10 cellular contexts compared by ENCODE assay signal in genomic region chr2:69933839-69934613, GRCh38. TPM values are rescaled to one million over a fixed set of nuclear protein-coding genes. Genes with fewer than 3 reads are reported as not detected.
DNase-seq lines count a peak whose midpoint lies in the region; ATAC-seq, FAIRE-seq and TF ChIP-seq lines count a peak whose summit lies in the region.
"Had no signal": no experiment of that assay in that cellular context is flagged by ENCODE, and none has a peak within 500 bp of the region (broad histone marks: within the 10 kb centered on the region; RNA-seq: fewer than 3 reads in every experiment).

No MANE protein-coding gene starts in this region.

- peaks cover 9 to 100% (median 34%) of the 10 kb centered on the region in 10 experiments for H3K4me1 ChIP-seq in BLaER1 treated with 17β-estradiol and CSF1 and Interleukin-3, amounts not matched to agents 10 nM and 100 nM
- H3K4me1 ChIP-seq in mucosa of descending colon (ENCODE audit: low read depth), result peaks cover 7% of the 10 kb centered on the region
- no peaks in the 10 kb centered on the region for H3K4me1 ChIP-seq in A673 (ENCODE audit: insufficient read depth, low read length, poor library complexity, severe bottlenecking)
- H3K4me1 ChIP-seq in sigmoid colon, result no peaks in the 10 kb centered on the region

- no peak for TF ChIP-seq EP300 in sigmoid colon (IDR thresholded peaks at IDR 0.05)

- ATAC-seq in mucosa of descending colon (peak; percentile 82), GM21447 (IDR thresholded peaks at IDR 0.05; ENCODE audit: unreplicated experiment) (no peak), HG02981 (IDR thresholded peaks at IDR 0.05; ENCODE audit: unreplicated experiment) (no peak)

- no peaks in the 10 kb centered on the region for H3K9me3 ChIP-seq in BLaER1 treated with 17β-estradiol and CSF1 and Interleukin-3, amounts not matched to agents 10 nM and 100 nM (replicated peaks in 1 of 11)
- H3K9me3 ChIP-seq in MG63, result no peaks in the 10 kb centered on the region
- no peaks in the 10 kb centered on the region for H3K9me3 ChIP-seq in mucosa of descending colon
- H3K9me3 ChIP-seq in A673 (ENCODE audit: low read depth, low read length, poor library complexity, severe bottlenecking), result no peaks in the 10 kb centered on the region
- no peaks in the 10 kb centered on the region for H3K9me3 ChIP-seq in sigmoid colon

- H4K20me1 ChIP-seq in BLaER1 treated with 17β-estradiol and CSF1 and Interleukin-3, amounts not matched to agents 10 nM and 100 nM, result peaks cover 0 to 100% (median 0%) of the 10 kb centered on the region in 11 experiments; a peak in 6 of 22 replicates

- no peaks in the 10 kb centered on the region for H3K27me3 ChIP-seq in BLaER1 treated with 17β-estradiol and CSF1 and Interleukin-3, amounts not matched to agents 10 nM and 100 nM
- no peaks in the 10 kb centered on the region for H3K27me3 ChIP-seq in MG63
- H3K27me3 ChIP-seq in bronchial epithelial cell (ENCODE audit: control insufficient read depth, insufficient read depth, low read length), result no peaks in the 10 kb centered on the region
- no peaks in the 10 kb centered on the region for H3K27me3 ChIP-seq in A673 (replicated peaks; ENCODE audit: insufficient read depth, low read depth, low read length, poor library complexity)
- H3K27me3 ChIP-seq in sigmoid colon, result no peaks in the 10 kb centered on the region

- no peak for TF ChIP-seq POLR2A in sigmoid colon (IDR thresholded peaks at IDR 0.05)

- POLR2A ChIA-PET in A673 (lab: Charles Lee; ENCODE audit: low non-redundant PET), result no interaction called here

- WGBS in sigmoid colon, 2 donors, result 63 to 68% methylated on average over 4 of the region's 4 CpGs

- peaks cover 16 to 100% (median 39%) of the 10 kb centered on the region in 11 experiments; a peak in 20 of 22 replicates for H3K36me3 ChIP-seq in BLaER1 treated with 17β-estradiol and CSF1 and Interleukin-3, amounts not matched to agents 10 nM and 100 nM
- H3K36me3 ChIP-seq in MG63 (peaks cover 24% of the 10 kb centered on the region), bronchial epithelial cell (ENCODE audit: control insufficient read depth, insufficient read depth, low read length) (peaks cover 36% of the 10 kb centered on the region), mucosa of descending colon (ENCODE audit: low read depth) (peaks cover 18% of the 10 kb centered on the region), A673 (ENCODE audit: insufficient read depth, low read length, poor library complexity, severe bottlenecking) (no peaks in the 10 kb centered on the region), sigmoid colon (peaks cover 16 to 50% (median 35%) of the 10 kb centered on the region in 4 donors)

- H3K27ac ChIP-seq in BLaER1 treated with 17β-estradiol and CSF1 and Interleukin-3, amounts not matched to agents 10 nM and 100 nM, result peak overlapping the region in 7 of 11 experiments; percentile 19 to 78 (median 61); a peak in 14 of 22 replicates
- H3K27ac ChIP-seq in A673 (ENCODE audit: low read depth, low read length, poor library complexity, severe bottlenecking) (no peak overlapping the region), sigmoid colon (peak overlapping the region in 2 of 4 donors; percentile 4 to 22)

- intact Hi-C loops in mucosa of descending colon (cut with DNase I, micrococcal nuclease) (no loop called here), A673 (cut with micrococcal nuclease; ENCODE audit: unreplicated experiment) (no loop called here), sigmoid colon (cut with DNase I) (no loop called here)

- TF ChIP-seq CTCF in bronchial epithelial cell (IDR thresholded peaks at IDR 0.05; ENCODE audit: insufficient read depth, low read length, severe bottlenecking) (no peak), mucosa of descending colon (IDR thresholded peaks at IDR 0.05) (no peak), A673 (conservative IDR thresholded peaks at IDR 0.05; ENCODE audit: low read depth, low read length) (no peak), sigmoid colon (IDR thresholded peaks at IDR 0.05) (no peak)

- FAIRE-seq in bronchial epithelial cell (lab: Jason Lieb, UNC), result no peak

- H3K4me2 ChIP-seq in BLaER1 treated with 17β-estradiol and CSF1 and Interleukin-3, amounts not matched to agents 10 nM and 100 nM, result peak overlapping the region; percentile 8 to 93 (median 78); a peak in 18 of 22 replicates

- no TSS peak for BruUV-seq in A673 (replicated peaks; lab: Mats Ljungman, UMichigan)

- peak overlapping the region in 2 of 10 experiments; percentile 12 to 31; a peak in 2 of 20 replicates for H3K4me3 ChIP-seq in BLaER1 treated with 17β-estradiol and CSF1 and Interleukin-3, amounts not matched to agents 10 nM and 100 nM
- H3K4me3 ChIP-seq in MG63 (no peak overlapping the region), bronchial epithelial cell (ENCODE audit: low read depth, low read length) (no peak overlapping the region), mucosa of descending colon (no peak overlapping the region), A673 (ENCODE audit: low read depth, low read length, poor library complexity, severe bottlenecking) (no peak overlapping the region), sigmoid colon (no peak overlapping the region)

- H3K9ac ChIP-seq in BLaER1 treated with 17β-estradiol and CSF1 and Interleukin-3, amounts not matched to agents 10 nM and 100 nM, result peak overlapping the region in 6 of 11 experiments; percentile 16 to 67 (median 48); a peak in 9 of 22 replicates

- CTCF ChIA-PET in A673 (lab: Charles Lee), result no interaction called here

- peak; percentile 53 for DNase-seq in MG63
- peak; percentile 97 for DNase-seq in bronchial epithelial cell (ENCODE audit: low read depth)
- no peak for DNase-seq in mucosa of descending colon
- no peak for DNase-seq in A673 (ENCODE audit: low spot score)
- no peak for DNase-seq in sigmoid colon
- DNase-seq: activated B cell treated with CpG ODN at 0.5 μM for 24 hours, nephron progenitor cell had no signal

RNA-seq across cellular contexts. Expression of gene MXD1, which starts 19.1 kb away (rescaled TPM):
- total RNA-seq in MG63 (2014; rRNA removed; shearing (Covaris generic); ENCODE audit: low replicate concordance), result 2.5 and 3.6 TPM in 2 replicates
- 30.5 and 45.4 TPM in 2 replicates for total RNA-seq in bronchial epithelial cell
- 100 to 1,000 TPM in 2 of 3 donors, 10 to 100 TPM in 1; 98.6 to 202 (median 122) TPM for total RNA-seq in mucosa of descending colon
- total RNA-seq in A673 (2021), result 2.7 and 3.7 TPM in 2 replicates
- 1 to 10 TPM; 5.4 to 7.8 (median 7.3) TPM for total RNA-seq in sigmoid colon
- polyA plus RNA-seq in sigmoid colon, result 100 to 1,000 TPM in 1 of 3 donors, 10 to 100 TPM in 2; 44.2 to 102 (median 46.8) TPM

RNA-seq across cellular contexts. Expression of gene ASPRV1, which starts 27.4 kb away (rescaled TPM):
- 0.95 and 2.4 TPM in 2 replicates for total RNA-seq in MG63 (2014; rRNA removed; shearing (Covaris generic); ENCODE audit: low replicate concordance)
- total RNA-seq in bronchial epithelial cell, result 0.26 and 0.38 TPM in 2 replicates
- 1 to 10 TPM in 1 of 3 donors, under 1 TPM in 2; 0.55 to 1.1 (median 0.55) TPM for total RNA-seq in mucosa of descending colon
- 0.59 and 0.73 TPM in 2 replicates for total RNA-seq in A673 (2021)
- total RNA-seq in sigmoid colon, result 1 to 10 TPM; 1.1 to 1.4 (median 1.2) TPM
- 1 to 10 TPM; 1.1 to 1.2 (median 1.2) TPM for polyA plus RNA-seq in sigmoid colon

RNA-seq across cellular contexts. Expression of gene SNRNP27, which starts 40.3 kb away (rescaled TPM):
- total RNA-seq in MG63 (2014; rRNA removed; shearing (Covaris generic); ENCODE audit: low replicate concordance), result 46.5 and 64.1 TPM in 2 replicates
- total RNA-seq in bronchial epithelial cell, result 22.9 and 30.5 TPM in 2 replicates
- 10 to 100 TPM; 23.9 to 37.5 (median 34.5) TPM for total RNA-seq in mucosa of descending colon
- total RNA-seq in A673 (2021), result 72.5 and 76.3 TPM in 2 replicates
- 10 to 100 TPM; 52.7 to 92.5 (median 69.3) TPM for total RNA-seq in sigmoid colon
- polyA plus RNA-seq in sigmoid colon, result 10 to 100 TPM; 38.8 to 64.9 (median 57.1) TPM

Comparison
In these comparisons a context has a peak if more than half of its experiments do, and no peak if none do; other contexts are left out.
1. DNase-seq: peak in MG63 (single experiment) and bronchial epithelial cell (single experiment); none in mucosa of descending colon (0 of 3), A673 (single experiment) and sigmoid colon (single experiment).